ENCODE assay signal across 21 cellular contexts in genomic region chr7:573496-574295, GRCh38. TPM values are rescaled to one million over a fixed set of nuclear protein-coding genes. Genes with fewer than 3 reads are reported as not detected.
DNase-seq lines count a peak whose midpoint lies in the region; ATAC-seq, FAIRE-seq and TF ChIP-seq lines count a peak whose summit lies in the region.
"Had no signal": no experiment of that assay in that cellular context is flagged by ENCODE, and none has a peak within 500 bp of the region (broad histone marks: within the 10 kb centered on the region; RNA-seq: fewer than 3 reads in every experiment).

No MANE protein-coding gene starts in this region.

- H3K4me1 ChIP-seq in H9 (ENCODE audit: insufficient read depth, low read length) (no peaks in the 10 kb centered on the region; the same call in 1 of the 2 replicates), K562 (replicated peaks in 1 of 2; ENCODE audit: control insufficient read depth in 2 of 2, insufficient read depth in 2 of 2, low read length in 2 of 2) (peaks cover 0 to 29% of the 10 kb centered on the region in 2 experiments; a peak in 1 of 5 replicates), thoracic aorta (ENCODE audit: control insufficient read depth in 1 of 2, low read depth in 2 of 2) (peaks cover 10 to 33% of the 10 kb centered on the region in 2 donors)
- H3K4me1 ChIP-seq: adrenal gland, SJSA1 had no signal

- H3T11ph ChIP-seq in H9 (ENCODE audit: low read length), result no peak overlapping the region

- no peak overlapping the region for H4K91ac ChIP-seq in H9 (ENCODE audit: insufficient read length, low read depth, low read length)

- H3K36me3 ChIP-seq in K562 (ENCODE audit: control insufficient read depth, insufficient read depth, low read length) (peaks cover 12% of the 10 kb centered on the region; the same call in 2 of the 3 replicates), thoracic aorta (no peaks in the 10 kb centered on the region)
- H3K36me3 ChIP-seq: adrenal gland, SJSA1 had no signal

- peak overlapping the region in 1 of 2 experiments; percentile 35; a peak in 2 of 5 replicates for H3K4me3 Mint-ChIP-seq in H9
- H3K4me3 Mint-ChIP-seq in nephron progenitor cell, result peak overlapping the region; percentile 63
- H3K4me3 Mint-ChIP-seq: activated T-cell treated with anti-CD3 and anti-CD28 coated beads, Interleukin-2, amount 50 U/mL, for 72 hours; CD4-positive, CD25-positive, alpha-beta regulatory T cell had no signal

- TF ChIP-seq CTCF in H9 (conservative IDR thresholded peaks at IDR 0.05) (no peak), K562 (IDR thresholded peaks at IDR 0.05 in 2 of 3, conservative IDR thresholded peaks at IDR 0.05 in 1 of 3; ENCODE audit: insufficient read depth in 2 of 3, low read depth in 1 of 3, low read length in 3 of 3) (no peak), nephron progenitor cell (IDR thresholded peaks at IDR 0.05) (no peak), thoracic aorta (IDR thresholded peaks at IDR 0.05) (no peak)

- H2BK20ac ChIP-seq in H9 (ENCODE audit: low read depth, low read length, poor library complexity, severe bottlenecking), result no peak overlapping the region

- intact Hi-C loops in K562 (cut with micrococcal nuclease), result no loop called here

- peaks cover 4% of the 10 kb centered on the region for H3K9me1 ChIP-seq in K562 (ENCODE audit: control insufficient read depth, insufficient read depth, low read length)

- H2BK15ac ChIP-seq in H9 (ENCODE audit: low read depth, low read length), result no peak overlapping the region

- H3K4ac ChIP-seq in H9 (ENCODE audit: low read depth, low read length), result no peak overlapping the region

- no peak overlapping the region for H4K8ac ChIP-seq in H9 (replicated peaks; ENCODE audit: insufficient read length, low read depth, low read length)

- CTCF ChIA-PET in K562 (lab: Yijun Ruan, JAX; ENCODE audit: low intra/inter-chr PET ratio), result no interaction called here

- H3K56ac ChIP-seq in H9 (ENCODE audit: insufficient read length, low read depth, low read length), result no peak overlapping the region

- no CpG with 5 or more reads among the region's 48 CpGs for WGBS in H9 (ENCODE audit: extremely low coverage, insufficient read length, low lambda C conversion rate)
- 81% methylated on average over 36 of the region's 48 CpGs for WGBS in K562 (ENCODE audit: insufficient coverage, low coverage, missing lambda C conversion rate)

- TF ChIP-seq RAD21 in K562 (CRISPR knock-in tag; conservative IDR thresholded peaks at IDR 0.05 in 1 of 2, IDR thresholded peaks at IDR 0.05 in 1 of 2), result no peak

- no peak overlapping the region for H3K4me2 ChIP-seq in H9 (ENCODE audit: insufficient read depth, insufficient read length, low read length)
- H3K4me2 ChIP-seq in K562 (ENCODE audit: insufficient read depth, low read length), result no peak overlapping the region

- no peak for TF ChIP-seq POLR2A in K562 (conservative IDR thresholded peaks at IDR 0.05)

- no peak overlapping the region for H2AFZ ChIP-seq in H9 (ENCODE audit: low read length)
- no peak overlapping the region for H2AFZ ChIP-seq in K562 (ENCODE audit: low read depth, low read length)

- H3K4me3 ChIP-seq in K562 (no peak overlapping the region), thoracic aorta (no peak overlapping the region)
- H3K4me3 ChIP-seq: adrenal gland, Peyer's patch, psoas muscle, SJSA1 had no signal

- H3K79me1 ChIP-seq in H9 (ENCODE audit: insufficient read depth, low read depth, low read length, poor library complexity, severe bottlenecking), result no peaks in the 10 kb centered on the region

- peak overlapping the region; percentile 17; the same call in 1 of the 2 replicates for H3K14ac ChIP-seq in H9 (ENCODE audit: insufficient read depth, low read length)

- H2AK5ac ChIP-seq in H9 (ENCODE audit: insufficient read length, low read length), result no peak overlapping the region

- H2BK12ac ChIP-seq in H9 (ENCODE audit: insufficient read length, low read depth, low read length), result no peak overlapping the region

- H3K27ac ChIP-seq in H9 (ENCODE audit: insufficient read length, low read depth, low read length) (no peak overlapping the region), K562 (ENCODE audit: extremely low read depth, low read depth, low read length) (no peak overlapping the region), thoracic aorta (peak overlapping the region; percentile 9 to 56)
- H3K27ac ChIP-seq: adrenal gland, Peyer's patch, psoas muscle, SJSA1 had no signal

- H4K20me1 ChIP-seq in H9 (ENCODE audit: control insufficient read depth, insufficient read depth, insufficient read length), result no peaks in the 10 kb centered on the region
- H4K20me1 ChIP-seq in K562 (replicated peaks; ENCODE audit: control insufficient read depth, insufficient read depth, low read length), result no peaks in the 10 kb centered on the region

- H3K9me3 ChIP-seq in H9 (ENCODE audit: control insufficient read depth, low read depth, low read length) (no peaks in the 10 kb centered on the region), K562 (replicated peaks; ENCODE audit: control insufficient read depth, insufficient read depth, low read depth, low read length) (no peaks in the 10 kb centered on the region), thoracic aorta (no peaks in the 10 kb centered on the region)
- H3K9me3 ChIP-seq: adrenal gland, Peyer's patch, psoas muscle, SJSA1 had no signal

- H3K36me3 Mint-ChIP-seq in H9 (ENCODE audit: insufficient read depth in 1 of 3, low read depth in 3 of 3), result peaks cover 20 to 32% (median 23%) of the 10 kb centered on the region in 3 experiments
- peaks cover 24% of the 10 kb centered on the region for H3K36me3 Mint-ChIP-seq in nephron progenitor cell (ENCODE audit: low read depth)

- in situ Hi-C loops in K562 (cut with MboI), result no loop called here

- H3K9me3 Mint-ChIP-seq in H9, result peaks cover 0 to 5% of the 10 kb centered on the region in 2 experiments; a peak in 1 of 5 replicates
- H3K9me3 Mint-ChIP-seq in nephron progenitor cell, result peaks cover 9% of the 10 kb centered on the region
- H3K9me3 Mint-ChIP-seq: CD4-positive, CD25-positive, alpha-beta regulatory T cell had no signal

- no peaks in the 10 kb centered on the region for H3K23me2 ChIP-seq in H9 (ENCODE audit: insufficient read length, low read depth, low read length, poor library complexity, severe bottlenecking)

- POLR2A ChIA-PET in K562 (lab: Yijun Ruan, JAX), result no interaction called here

- FAIRE-seq in K562 (lab: Jason Lieb, UNC), result no peak
- FAIRE-seq: D721Med had no signal

- no peak for TF ChIP-seq EP300 in K562 (IDR thresholded peaks at IDR 0.05; ENCODE audit: low read length)

- BruUV-seq in K562 (replicated peaks; lab: Mats Ljungman, UMichigan), result no TSS peak

- H3K4me1 Mint-ChIP-seq in H9 (peaks cover 11 to 22% of the 10 kb centered on the region in 2 experiments), nephron progenitor cell (peaks cover 64% of the 10 kb centered on the region)

- H3K18ac ChIP-seq in H9 (ENCODE audit: insufficient read length, low read depth, low read length), result no peak overlapping the region

- DNase-seq in H9, result no peak
- DNase-seq in K562 (ENCODE audit: extremely low read depth in 1 of 4, low spot score in 3 of 4), result no peak
- no peak for DNase-seq in nephron progenitor cell
- DNase-seq in thoracic aorta (ENCODE audit: low spot score), result no peak
- no peak for DNase-seq in foreskin melanocyte
- DNase-seq in NCI-H446 treated with DMSO at 0.1 percent for 48 hours (lab: John Stamatoyannopoulos, UW), result no peak
- DNase-seq: activated CD4-positive, alpha-beta T cell treated with anti-CD3 and anti-CD28 coated beads, Interleukin-2, amount 50 U/mL, for 4 hours; activated naive CD4-positive, alpha-beta T cell treated with Interleukin-2 at 50 U/mL for 16 hours; activated T-cell treated with anti-CD3 and anti-CD28 coated beads, Interleukin-2, amount 50 U/mL, for 72 hours; adrenal gland; CD4-positive, CD25-positive, alpha-beta regulatory T cell; mammary epithelial cell; NCI-H1694; NCI-H526 treated with DMSO at 0.1 percent for 48 hours; Peyer's patch; psoas muscle; stimulated activated CD4-positive, alpha-beta T cell treated with anti-CD3 and anti-CD28 coated beads, Interleukin-2, amount 100 ng/mL, for 24 hours; T-helper 1 cell had no signal

- no peak overlapping the region for H4K5ac ChIP-seq in H9 (ENCODE audit: insufficient read length, low read depth, low read length)

- no peak overlapping the region for H2BK120ac ChIP-seq in H9 (ENCODE audit: low read depth, low read length, poor library complexity, severe bottlenecking)

- no peaks in the 10 kb centered on the region for H3K79me2 ChIP-seq in H9 (ENCODE audit: insufficient read depth, low read length)
- H3K79me2 ChIP-seq in K562 (ENCODE audit: control insufficient read depth, insufficient read depth, low read length), result no peaks in the 10 kb centered on the region

- no peak overlapping the region for H2BK5ac ChIP-seq in H9 (ENCODE audit: insufficient read length, low read length)

- no peaks in the 10 kb centered on the region for H3K27me3 ChIP-seq in H9 (ENCODE audit: insufficient read depth, low read length)
- H3K27me3 ChIP-seq in K562 (ENCODE audit: control insufficient read depth in 2 of 2, insufficient read depth in 2 of 2, low read length in 2 of 2), result no peaks in the 10 kb centered on the region
- no peaks in the 10 kb centered on the region for H3K27me3 ChIP-seq in thoracic aorta (replicated peaks; ENCODE audit: insufficient read depth)
- H3K27me3 ChIP-seq: adrenal gland, Peyer's patch, SJSA1 had no signal

- peaks cover 2% of the 10 kb centered on the region for H3K27me3 Mint-ChIP-seq in H9 (ENCODE audit: low read depth)
- peaks cover 2% of the 10 kb centered on the region for H3K27me3 Mint-ChIP-seq in nephron progenitor cell (ENCODE audit: low read depth, poor library complexity)
- H3K27me3 Mint-ChIP-seq: CD4-positive, CD25-positive, alpha-beta regulatory T cell had no signal

- no peak overlapping the region for H3K23ac ChIP-seq in H9 (ENCODE audit: insufficient read length, low read depth, low read length)

- ATAC-seq in K562 (no peak), thoracic aorta (ENCODE audit: insufficient number of reproducible peaks, low FRiP score, low read depth) (no peak), GM21360 (IDR thresholded peaks at IDR 0.05; ENCODE audit: unreplicated experiment) (no peak)
- ATAC-seq: activated T-cell treated with anti-CD3 and anti-CD28 coated beads, Interleukin-2, amount 50 U/mL, for 72 hours; psoas muscle had no signal

- no peak overlapping the region for H3K9ac ChIP-seq in H9 (ENCODE audit: extremely low read depth, insufficient read length, low read length)
- H3K9ac ChIP-seq in K562 (ENCODE audit: insufficient read depth in 1 of 2, low read depth in 2 of 2, low read length in 2 of 2), result no peak overlapping the region

- H3K27ac Mint-ChIP-seq in H9 (peak overlapping the region in 2 of 3 experiments; percentile 31 to 81; a peak in 4 of 7 replicates), nephron progenitor cell (peak overlapping the region; percentile 98)
- H3K27ac Mint-ChIP-seq: activated T-cell treated with anti-CD3 and anti-CD28 coated beads, Interleukin-2, amount 50 U/mL, for 72 hours had no signal

RNA-seq across cellular contexts. Expression of gene PDGFA, which starts 54.0 kb away (rescaled TPM):
- 34.3 and 35.8 TPM in 2 replicates for total RNA-seq in H9 (2021)
- 21.5 and 51.6 TPM in 2 replicates for total RNA-seq in K562 (2011; cell fraction: chromatin; rRNA removed; ENCODE audit: low replicate concordance)
- 36.1 and 57.4 TPM in 2 replicates for total RNA-seq in K562 (2011; cell fraction: nucleolus; rRNA removed)
- 30.2 and 38.4 TPM in 2 replicates for total RNA-seq in K562 (2011; cell fraction: nucleoplasm; rRNA removed)
- 8.1 and 10.0 TPM in 2 replicates for total RNA-seq in K562 (2014; rRNA removed)
- total RNA-seq in K562 (2014; rRNA removed; fragmentation: Illumina TruSeq; extraction: Trizol), result 3.6 and 5.0 TPM in 2 replicates
- total RNA-seq in K562 (2015; rRNA removed; fragmentation: Illumina TruSeq; extraction: Trizol), result 4.6 and 6.1 TPM in 2 replicates
- total RNA-seq in K562 (2021), result 9.8 and 10.2 TPM in 2 replicates
- 7.9 TPM in 2 replicates for polyA plus RNA-seq in K562 (2011; rRNA removed)
- polyA plus RNA-seq in K562 (2011; cell fraction: cytosol; rRNA removed), result 5.2 and 10.8 TPM in 2 replicates
- polyA plus RNA-seq in K562 (2011; cell fraction: nucleus; rRNA removed), result 13.3 and 32.6 TPM in 2 replicates
- 6.4 and 9.1 TPM in 2 replicates for polyA plus RNA-seq in K562 (2012)
- polyA plus RNA-seq in K562 (2014; fragmentation: Illumina TruSeq; extraction: Trizol), result 2.5 and 4.7 TPM in 2 replicates
- 1 to 10 TPM; 3.9 to 9.5 TPM for polyA plus RNA-seq in K562 (2014; fragmentation: Nextera tagmentation; extraction: Ambion mirVana)
- 2.6 and 3.6 TPM in 2 replicates for polyA plus RNA-seq in K562 (2014; rRNA removed)
- 24.4 and 37.5 TPM in 2 replicates for polyA minus RNA-seq in K562 (2011; rRNA and poly(A)+ RNA removed)
- 34.5 and 45.2 TPM in 2 replicates for polyA minus RNA-seq in K562 (2011; cell fraction: cytosol; rRNA and poly(A)+ RNA removed)
- 11.0 and 13.5 TPM in 2 replicates for polyA minus RNA-seq in K562 (2011; cell fraction: nucleus; rRNA and poly(A)+ RNA removed)
- total RNA-seq in thoracic aorta, result 100 to 1,000 TPM; 175 to 219 TPM
- polyA plus RNA-seq: CD4-positive, CD25-positive, alpha-beta regulatory T cell had no signal

Comparison
In these comparisons a context has a peak if more than half of its experiments do, and no peak if none do; other contexts are left out.
1. H3K27ac ChIP-seq: peak in thoracic aorta (2 of 2); none in H9 (single experiment) and K562 (single experiment).